8 cellular contexts compared by ENCODE assay signal in genomic region chr2:46985512-46985911, GRCh38. TPM values are rescaled to one million over a fixed set of nuclear protein-coding genes. Genes with fewer than 3 reads are reported as not detected.
A peak's percentile ranks its signal among the peaks of the same experiment; 100 is the strongest.
DNase-seq lines count a peak whose midpoint lies in the region; ATAC-seq, FAIRE-seq and TF ChIP-seq lines count a peak whose summit lies in the region.

No MANE protein-coding gene starts in this region.

- H3K9me3 ChIP-seq in keratinocyte (ENCODE audit: control insufficient read depth, low read depth, low read length) = no peaks in the 10 kb centered on the region
- H3K9me3 ChIP-seq in pancreas = no peaks in the 10 kb centered on the region

- H3K4me2 ChIP-seq in keratinocyte (ENCODE audit: control insufficient read depth, extremely low read depth, insufficient read depth, low read depth, low read length) = peak overlapping the region; percentile 68

- H3K27ac ChIP-seq in keratinocyte (ENCODE audit: control insufficient read depth, insufficient read depth, low read length) = peak overlapping the region; percentile 89
- peak overlapping the region in 2 of 4 donors; percentile 36 to 44 for H3K27ac ChIP-seq in pancreas

- dilution Hi-C loops in keratinocyte (cut with MboI; ENCODE audit: extremely low pct_ligation_motif_present, low sequenced_read_pairs) = no loop called here

- H3K27me3 ChIP-seq in keratinocyte (ENCODE audit: control insufficient read depth, extremely low read depth, insufficient read depth, low read length) (no peaks in the 10 kb centered on the region), pancreas (no peaks in the 10 kb centered on the region)

- no peak overlapping the region for H2AFZ ChIP-seq in keratinocyte (ENCODE audit: control insufficient read depth, low read length)

- H3K9me1 ChIP-seq in keratinocyte (ENCODE audit: control insufficient read depth, extremely low read depth, insufficient read depth, low read length) = no peaks in the 10 kb centered on the region

- intact Hi-C loops in Calu3 (cut with micrococcal nuclease; ENCODE audit: unreplicated experiment) = loop anchor here (1.0 to 2.0 kb wide), 2 partner anchors 19 to 43 kb away; no protein-coding TSS in a partner anchor
- intact Hi-C loops in pancreas (cut with DNase I) = no loop called here

- TF ChIP-seq CTCF in Calu3 (IDR thresholded peaks at IDR 0.05; ENCODE audit: unreplicated experiment) = no peak
- TF ChIP-seq CTCF in keratinocyte (optimal IDR thresholded peaks at IDR 0.05 in 1 of 3, IDR thresholded peaks at IDR 0.05 in 1 of 3, conservative IDR thresholded peaks at IDR 0.05 in 1 of 3; ENCODE audit: extremely low read depth in 1 of 3, insufficient read depth in 2 of 3, low read length in 3 of 3) = no peak
- TF ChIP-seq CTCF in pancreas (IDR thresholded peaks at IDR 0.05) = no peak

- H3K9ac ChIP-seq in keratinocyte (ENCODE audit: control insufficient read depth, extremely low read depth, insufficient read depth, low read length) = peak overlapping the region; percentile 68

- no peaks in the 10 kb centered on the region for H3K27me3 Mint-ChIP-seq in Calu3 (ENCODE audit: unreplicated experiment)

- BruUV-seq in Calu3 (replicated peaks; lab: Mats Ljungman, UMichigan) = no TSS peak

- 73 to 78% methylated on average over 2 of the region's 2 CpGs for WGBS in pancreas, 2 donors

- H3K9me3 Mint-ChIP-seq in Calu3 (ENCODE audit: low read depth, unreplicated experiment) = no peaks in the 10 kb centered on the region

- FAIRE-seq in keratinocyte (lab: Jason Lieb, UNC) (no peak), urothelium cell line (lab: Jason Lieb, UNC) (peak; percentile 81), pancreas (lab: Jason Lieb, UNC) (no peak)

- peaks cover 7 to 8% of the 10 kb centered on the region in 2 experiments for H3K36me3 ChIP-seq in keratinocyte (ENCODE audit: control insufficient read depth in 2 of 2, extremely low read depth in 1 of 2, insufficient read depth in 2 of 2, low read length in 2 of 2)
- no peaks in the 10 kb centered on the region for H3K36me3 ChIP-seq in pancreas

- peaks cover 28% of the 10 kb centered on the region for H3K36me3 Mint-ChIP-seq in Calu3 (ENCODE audit: insufficient read depth, unreplicated experiment)

- H3K4me1 ChIP-seq in keratinocyte (ENCODE audit: control insufficient read depth, extremely low read depth, insufficient read depth, low read length) = peaks cover 47% of the 10 kb centered on the region
- peaks cover 28 to 60% (median 35%) of the 10 kb centered on the region in 3 donors for H3K4me1 ChIP-seq in pancreas

- ATAC-seq in HG02642 (IDR thresholded peaks at IDR 0.05; ENCODE audit: poor library complexity, unreplicated experiment) = peak; percentile 19
- ATAC-seq in pancreas = no peak

- peaks cover 58% of the 10 kb centered on the region for H3K4me1 Mint-ChIP-seq in Calu3 (ENCODE audit: low read depth, unreplicated experiment)

- H3K79me2 ChIP-seq in keratinocyte (ENCODE audit: control insufficient read depth, insufficient read depth, low read length) = peaks cover 5% of the 10 kb centered on the region

- H3K4me3 ChIP-seq in keratinocyte (ENCODE audit: control insufficient read depth in 2 of 3, extremely low read depth in 1 of 3, insufficient read depth in 2 of 3, low read depth in 1 of 3, low read length in 3 of 3) = peak overlapping the region in 1 of 3 experiments; percentile 40
- H3K4me3 ChIP-seq in pancreas = no peak overlapping the region

- H4K20me1 ChIP-seq in keratinocyte (ENCODE audit: control insufficient read depth, extremely low read depth, insufficient read depth, low read length) = no peaks in the 10 kb centered on the region

- H3K4me3 Mint-ChIP-seq in Calu3 (ENCODE audit: low read depth, unreplicated experiment) = peak overlapping the region; percentile 32

- DNase-seq in Calu3 (peak; percentile 45), keratinocyte (ENCODE audit: low read depth, low spot score) (no peak), urothelium cell line (ENCODE audit: low spot score) (peak; percentile 40), pancreas (no peak), activated gamma-delta T cell treated with Interleukin-2 at 50 U/mL for 16 hours (no peak), cortex of kidney (lab: John Stamatoyannopoulos, UW) (no peak)
- peak; percentile 43 to 52 for DNase-seq in activated CD4-positive, alpha-beta T cell treated with anti-CD3 and anti-CD28 coated beads, Interleukin-2, amount 50 U/mL, for 48 hours

- CTCF ChIA-PET in Calu3 (lab: Charles Lee) = interaction anchor here (1.2 to 1.8 kb wide), 5 partner anchors 17 to 349 kb away, joined by 3 to 5 read pairs (median 4); no protein-coding TSS in a partner anchor

- H3K27ac Mint-ChIP-seq in Calu3 (ENCODE audit: unreplicated experiment) = peak overlapping the region; percentile 97

RNA-seq across cellular contexts. Expression of gene TTC7A, which starts 44.5 kb away (rescaled TPM):
- total RNA-seq in Calu3 (2022) (26.2 and 28.4 TPM in 2 replicates), pancreas (10 to 100 TPM; 14.4 to 23.7 (median 21.2) TPM)
- polyA plus RNA-seq in keratinocyte (5.7 to 10.8 TPM (median 7.0 TPM) in 3 replicates), pancreas (10 to 100 TPM; 10.4 to 21.6 TPM)
- 10.1 TPM for polyA plus RNA-seq in keratinocyte (2011; ENCODE audit: low read depth)
- polyA plus RNA-seq in keratinocyte (2011; cell fraction: cytosol; rRNA removed) = 6.1 and 8.7 TPM in 2 replicates
- polyA plus RNA-seq in keratinocyte (2011; cell fraction: nucleus; rRNA removed) = 13.1 and 13.4 TPM in 2 replicates
- 9.0 and 13.7 TPM in 2 replicates for polyA plus RNA-seq in keratinocyte (2012; ENCODE audit: low replicate concordance)
- polyA minus RNA-seq in keratinocyte = 8.7 to 59.2 TPM (median 14.6 TPM) in 3 replicates
- 7.5 TPM for polyA minus RNA-seq in keratinocyte (2011; cell fraction: cytosol; rRNA and poly(A)+ RNA removed)
- 13.5 TPM in 2 replicates for polyA minus RNA-seq in keratinocyte (2011; cell fraction: nucleus; rRNA and poly(A)+ RNA removed)

Comparison
In these comparisons a context has a peak if more than half of its experiments do, and no peak if none do; other contexts are left out.
1. DNase-seq: peak in Calu3 (single experiment), activated CD4-positive, alpha-beta T cell treated with anti-CD3 and anti-CD28 coated beads, Interleukin-2, amount 50 U/mL, for 48 hours (2 of 2) and urothelium cell line (single experiment); none in keratinocyte (single experiment), pancreas (0 of 6), activated gamma-delta T cell treated with Interleukin-2 at 50 U/mL for 16 hours (single experiment) and cortex of kidney (single experiment).